ENCODE assay signal across 8 cellular contexts in the genomic region with DNA sequence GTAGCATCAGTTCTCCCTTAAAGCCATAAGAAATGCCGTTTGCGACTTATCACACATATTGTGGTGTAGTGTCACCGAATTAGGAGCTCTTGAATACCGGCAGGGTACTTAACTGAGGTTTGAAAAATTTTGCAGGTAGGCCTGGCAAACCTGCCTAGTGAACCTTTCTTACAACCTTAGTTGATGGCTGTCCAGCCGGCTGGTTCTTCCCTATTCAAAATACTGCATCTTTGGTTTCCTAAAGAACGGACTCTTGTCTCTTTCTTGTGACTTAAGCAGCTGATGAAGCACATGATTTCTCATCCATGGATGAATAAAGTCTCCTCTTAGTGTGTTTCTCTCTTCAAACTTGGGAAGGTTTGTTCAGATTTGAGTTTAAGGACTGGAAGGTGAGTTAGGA. TPM values are rescaled to one million over a fixed set of nuclear protein-coding genes. Genes with fewer than 3 reads are reported as not detected.
A peak's percentile ranks its signal among the peaks of the same experiment; 100 is the strongest.
DNase-seq lines count a peak whose midpoint lies in the region; ATAC-seq and TF ChIP-seq lines count a peak whose summit lies in the region.

No MANE protein-coding gene starts in this region.

- WGBS in esophagus squamous epithelium, 2 donors, result 17 to 43% methylated on average over 6 of the region's 6 CpGs

- H3K4me3 ChIP-seq in GM06990 (replicated peaks; ENCODE audit: low read depth, low read length) (peak overlapping the region; percentile 96), SJSA1 (peak overlapping the region; percentile 82), esophagus squamous epithelium (peak overlapping the region; percentile 82 to 100 (median 90))

- POLR2A ChIA-PET in GM10248 (lab: Yijun Ruan, JAX), result interaction anchor here (0.6 to 3.0 kb wide), 3 partner anchors 8 to 136 kb away, joined by 3 to 15 read pairs (median 4); no protein-coding TSS in a partner anchor

- TF ChIP-seq CTCF in GM06990 (IDR thresholded peaks at IDR 0.05; ENCODE audit: insufficient read depth, low read length, poor library complexity, severe bottlenecking) (no peak), esophagus squamous epithelium (IDR thresholded peaks at IDR 0.05) (no peak), GM10248 (IDR thresholded peaks at IDR 0.05; ENCODE audit: control extremely low read depth, extremely low read depth, low read depth, missing control alignments) (no peak)

- H3K36me3 ChIP-seq in GM06990 (ENCODE audit: control insufficient read depth, insufficient read depth, low read length) (no peaks in the 10 kb centered on the region), SJSA1 (peaks cover 17% of the 10 kb centered on the region), esophagus squamous epithelium (no peaks in the 10 kb centered on the region)

- TF ChIP-seq POLR2A in esophagus squamous epithelium (IDR thresholded peaks at IDR 0.05), result no peak

- H3K4me1 ChIP-seq in SJSA1 (replicated peaks), result peaks cover 29% of the 10 kb centered on the region
- peaks cover 15 to 67% (median 33%) of the 10 kb centered on the region in 3 donors for H3K4me1 ChIP-seq in esophagus squamous epithelium

- intact Hi-C loops in esophagus squamous epithelium (cut with DNase I), result no loop called here

- CTCF ChIA-PET in GM10248 (lab: Yijun Ruan, JAX), result interaction anchor here (1.1 to 1.2 kb wide), 2 partner anchors 18 to 60 kb away, joined by 3 read pairs; no protein-coding TSS in a partner anchor

- DNase-seq in GM06990 (ENCODE audit: extremely low read depth, insufficient read length) (no peak), SJSA1 (ENCODE audit: low read depth in 1 of 2, low spot score in 2 of 2) (no peak), esophagus squamous epithelium (lab: John Stamatoyannopoulos, UW) (no peak), pons (ENCODE audit: low spot score) (peak; percentile 41), NCI-H128 (lab: John Stamatoyannopoulos, UW; ENCODE audit: unreplicated experiment) (no peak), GM10248 (ENCODE audit: extremely low spot score) (no peak)

- H3K27me3 ChIP-seq in GM06990 (replicated peaks; ENCODE audit: control insufficient read depth, insufficient read depth, low read length) (no peaks in the 10 kb centered on the region), SJSA1 (replicated peaks) (no peaks in the 10 kb centered on the region), esophagus squamous epithelium (no peaks in the 10 kb centered on the region)

- 0 out of 2 replicates have a peak overlapping the region, but pooled peaks have one; percentile 88 for H3K27ac ChIP-seq in SJSA1
- H3K27ac ChIP-seq in esophagus squamous epithelium, result peak overlapping the region; percentile 97 to 100 (median 98)

- H3K9me3 ChIP-seq in SJSA1 (replicated peaks) (no peaks in the 10 kb centered on the region), esophagus squamous epithelium (no peaks in the 10 kb centered on the region)

- ATAC-seq in HG02588 (IDR thresholded peaks at IDR 0.05; ENCODE audit: unreplicated experiment) (no peak), GM18907 (IDR thresholded peaks at IDR 0.05; ENCODE audit: unreplicated experiment) (no peak)

RNA-seq across cellular contexts. Expression of a gene that starts 1.5 kb away (rescaled TPM):
- total RNA-seq in SJSA1 (2014; rRNA removed; shearing (Covaris generic)), result 31.5 and 50.8 TPM in 2 replicates
- 100 to 1,000 TPM in 1 of 4 donors, 10 to 100 TPM in 3; 70.7 to 109 (median 92.3) TPM for total RNA-seq in esophagus squamous epithelium
